Comparison of ENCODE assay signal across 8 cellular contexts in genomic region chr1:147614966-147615365, GRCh38. TPM values are rescaled to one million over a fixed set of nuclear protein-coding genes. Genes with fewer than 3 reads are reported as not detected.
DNase-seq lines count a peak whose midpoint lies in the region; ATAC-seq, FAIRE-seq and TF ChIP-seq lines count a peak whose summit lies in the region.
"Not testable (repeated sequence)": the region's sequence is repeated elsewhere in the genome, so short reads cannot be mapped to it uniquely, and the experiment has no call there.

No MANE protein-coding gene starts in this region.

- H4K20me1 ChIP-seq in IMR-90 (ENCODE audit: insufficient read depth, low read length); K562 (replicated peaks; ENCODE audit: control insufficient read depth, insufficient read depth, low read length); HepG2 (ENCODE audit: insufficient read depth, low read length): not testable (repeated sequence)

- not testable (repeated sequence) for H3K14ac ChIP-seq in IMR-90 (replicated peaks; ENCODE audit: low read depth, low read length)

- H3K18ac ChIP-seq in IMR-90 (ENCODE audit: low read depth, low read length) = not testable (repeated sequence)

- H2BK20ac ChIP-seq in IMR-90 (ENCODE audit: low read depth, low read length) = not testable (repeated sequence)

- H2BK5ac ChIP-seq in IMR-90 (ENCODE audit: low read depth, low read length, poor library complexity, severe bottlenecking) = not testable (repeated sequence)

- not testable (repeated sequence) for H4K5ac ChIP-seq in IMR-90 (ENCODE audit: low read depth, low read length)

- dilution Hi-C loops in IMR-90 (cut with HindIII; ENCODE audit: low sequenced_read_pairs, unreplicated experiment) = not testable (repeated sequence)

- H3K9me3 ChIP-seq in IMR-90 (ENCODE audit: control insufficient read depth, insufficient read depth, low read length); T-helper 17 cell (ENCODE audit: control insufficient read depth, low read length, poor library complexity, severe bottlenecking); K562 (replicated peaks; ENCODE audit: control insufficient read depth, insufficient read depth, low read depth, low read length); HepG2 (ENCODE audit: low read length); small intestine (ENCODE audit: control insufficient read depth, low read depth): not testable (repeated sequence)

- H2BK120ac ChIP-seq in IMR-90 (ENCODE audit: low read depth, low read length) = not testable (repeated sequence)

- peak; percentile 16 for FAIRE-seq in A204.1 (lab: Jason Lieb, UNC)
- peak; percentile 74 for FAIRE-seq in TTC549 (lab: Jason Lieb, UNC)
- FAIRE-seq in K562 (lab: Jason Lieb, UNC); HepG2 (lab: Jason Lieb, UNC): not testable (repeated sequence)
- FAIRE-seq in small intestine (lab: Jason Lieb, UNC) = peak; percentile 67

- CTCF ChIA-PET in IMR-90 (lab: Yijun Ruan, JAX); K562 (lab: Yijun Ruan, JAX; ENCODE audit: low intra/inter-chr PET ratio); HepG2 (lab: Yijun Ruan, JAX; ENCODE audit: low intra/inter-chr PET ratio, low total read pairs): not testable (repeated sequence)

- H3K36me3 ChIP-seq in IMR-90 (ENCODE audit: control insufficient read depth, insufficient read depth, low read length) (peaks cover 59% of the 10 kb centered on the region), K562 (ENCODE audit: control insufficient read depth, insufficient read depth, low read length) (peaks cover 14% of the 10 kb centered on the region; the same call in 2 of the 3 replicates), HepG2 (replicated peaks in 1 of 2; ENCODE audit: control insufficient read depth in 1 of 2, insufficient read depth in 2 of 2, low read length in 2 of 2) (peaks cover 13 to 57% of the 10 kb centered on the region in 2 experiments; a peak in 4 of 5 replicates)
- H3K36me3 ChIP-seq in small intestine (ENCODE audit: control insufficient read depth in 2 of 2, insufficient read depth in 2 of 2, low read length in 2 of 2) = not testable (repeated sequence)

- H3K36me3 Mint-ChIP-seq in T-helper 17 cell (ENCODE audit: low read depth) = not testable (repeated sequence)

- not testable (repeated sequence) for ATAC-seq in IMR-90 (ENCODE audit: low read depth); T-helper 17 cell; K562; HepG2

- H2AK9ac ChIP-seq in IMR-90 (replicated peaks; ENCODE audit: low read depth, low read length, poor library complexity) = not testable (repeated sequence)

- H3K27ac ChIP-seq in IMR-90 (ENCODE audit: insufficient read depth, low read length); K562 (ENCODE audit: extremely low read depth, low read depth, low read length); HepG2 (ENCODE audit: extremely low read length, insufficient read depth, low read length); small intestine (ENCODE audit: low read depth in 1 of 2, low read length in 1 of 2): not testable (repeated sequence)
- H3K27ac ChIP-seq in VCaP = peak overlapping the region; percentile 92; the same call in 1 of the 2 replicates

- in situ Hi-C loops in IMR-90 (cut with MboI; ENCODE audit: low sequenced_read_pairs); K562 (cut with MboI); HepG2 (cut with HindIII; ENCODE audit: extremely low pct_ligation_motif_present, low pct_unique_long_range_greater_than_20kb): not testable (repeated sequence)

- not testable (repeated sequence) for H3K23ac ChIP-seq in IMR-90 (ENCODE audit: low read depth, low read length)

- not testable (repeated sequence) for H3K9ac ChIP-seq in IMR-90 (ENCODE audit: low read depth, low read length); K562 (ENCODE audit: insufficient read depth in 1 of 2, low read depth in 2 of 2, low read length in 2 of 2); HepG2 (ENCODE audit: insufficient read depth, low read depth, low read length)

- not testable (repeated sequence) for H2AK5ac ChIP-seq in IMR-90 (ENCODE audit: low read depth, low read length)

- H3K27me3 ChIP-seq in IMR-90 (ENCODE audit: control insufficient read depth, insufficient read depth, low read length); K562 (ENCODE audit: control insufficient read depth in 2 of 2, insufficient read depth in 2 of 2, low read length in 2 of 2); HepG2 (ENCODE audit: control insufficient read depth in 1 of 2, insufficient read depth in 2 of 2, low read length in 2 of 2); small intestine (ENCODE audit: control insufficient read depth in 2 of 2, insufficient read depth in 2 of 2, low read length in 2 of 2): not testable (repeated sequence)

- intact Hi-C loops in IMR-90 (cut with micrococcal nuclease); K562 (cut with micrococcal nuclease); HepG2 (cut with micrococcal nuclease; ENCODE audit: unreplicated experiment): not testable (repeated sequence)

- H3K4ac ChIP-seq in IMR-90 (ENCODE audit: low read depth, low read length) = not testable (repeated sequence)

- peak overlapping the region; percentile 21 for H3K27ac Mint-ChIP-seq in T-helper 17 cell

- not testable (repeated sequence) for H2BK15ac ChIP-seq in IMR-90 (ENCODE audit: low read depth, low read length)

- not testable (repeated sequence) for BruUV-seq in IMR-90 (replicated peaks; lab: Mats Ljungman, UMichigan); K562 (replicated peaks; lab: Mats Ljungman, UMichigan); HepG2 (replicated peaks; lab: Mats Ljungman, UMichigan)

- not testable (repeated sequence) for TF ChIP-seq RAD21 in IMR-90 (IDR thresholded peaks at IDR 0.05; ENCODE audit: low read length); K562 (CRISPR knock-in tag; conservative IDR thresholded peaks at IDR 0.05 in 1 of 2, IDR thresholded peaks at IDR 0.05 in 1 of 2); HepG2 (CRISPR knock-in tag; IDR thresholded peaks at IDR 0.05)

- not testable (repeated sequence) for TF ChIP-seq CTCF in IMR-90 (conservative IDR thresholded peaks at IDR 0.05; ENCODE audit: low read depth, low read length); VCaP (conservative IDR thresholded peaks at IDR 0.05); K562 (IDR thresholded peaks at IDR 0.05 in 2 of 3, conservative IDR thresholded peaks at IDR 0.05 in 1 of 3; ENCODE audit: insufficient read depth in 2 of 3, low read depth in 1 of 3, low read length in 3 of 3); HepG2 (CRISPR knock-in tag; IDR thresholded peaks at IDR 0.05)

- not testable (repeated sequence) for H3K4me2 ChIP-seq in IMR-90 (ENCODE audit: low read depth, low read length); K562 (ENCODE audit: insufficient read depth, low read length); HepG2 (ENCODE audit: low read depth, low read length)

- H3K9me1 ChIP-seq in IMR-90 (ENCODE audit: insufficient read depth, low read length); K562 (ENCODE audit: control insufficient read depth, insufficient read depth, low read length): not testable (repeated sequence)

- H4K8ac ChIP-seq in IMR-90 (ENCODE audit: low read depth in 2 of 2, low read length in 2 of 2) = not testable (repeated sequence)

- H3K79me1 ChIP-seq in IMR-90 (ENCODE audit: low read depth in 1 of 2, low read length in 2 of 2) = not testable (repeated sequence)

- DNase-seq in IMR-90; T-helper 17 cell; K562 (ENCODE audit: extremely low read depth in 1 of 4, low spot score in 3 of 4); HepG2 (ENCODE audit: low spot score); small intestine: not testable (repeated sequence)

- H2AFZ ChIP-seq in IMR-90 (replicated peaks; ENCODE audit: low read length, poor library complexity); K562 (ENCODE audit: low read depth, low read length); HepG2 (ENCODE audit: low read length): not testable (repeated sequence)

- not testable (repeated sequence) for H3K4me3 ChIP-seq in IMR-90 (ENCODE audit: insufficient read depth, low read depth, low read length); K562; HepG2 (replicated peaks in 1 of 3; ENCODE audit: insufficient read depth in 1 of 3, low read depth in 2 of 3, low read length in 3 of 3); small intestine (ENCODE audit: low read depth in 1 of 2, low read length in 2 of 2)

- POLR2A ChIA-PET in IMR-90 (lab: Charles Lee; ENCODE audit: unreplicated experiment); HepG2 (lab: Yijun Ruan, JAX): not testable (repeated sequence)
- POLR2A ChIA-PET in K562 (lab: Yijun Ruan, JAX) = interaction anchor here (0.7 kb wide), 1 partner anchor 47 kb away, joined by 8 read pairs; no protein-coding TSS in a partner anchor

- TF ChIP-seq POLR2A in IMR-90 (IDR thresholded peaks at IDR 0.05; ENCODE audit: low read depth, low read length); K562 (conservative IDR thresholded peaks at IDR 0.05); HepG2 (IDR thresholded peaks at IDR 0.05; ENCODE audit: insufficient read depth in 1 of 2, low read depth in 2 of 2, low read length in 2 of 2): not testable (repeated sequence)

- peaks cover 30% of the 10 kb centered on the region for H3K4me1 Mint-ChIP-seq in T-helper 17 cell

- not testable (repeated sequence) for H3K4me1 ChIP-seq in IMR-90 (ENCODE audit: control insufficient read depth, insufficient read depth, low read length); K562 (replicated peaks in 1 of 2; ENCODE audit: control insufficient read depth in 2 of 2, insufficient read depth in 2 of 2, low read length in 2 of 2); small intestine (ENCODE audit: control insufficient read depth in 2 of 2, insufficient read depth in 1 of 2, low read depth in 1 of 2, low read length in 1 of 2)
- peaks cover 33% of the 10 kb centered on the region for H3K4me1 ChIP-seq in HepG2 (ENCODE audit: insufficient read depth, low read length)

- H3K4me3 Mint-ChIP-seq in T-helper 17 cell = not testable (repeated sequence)

- TF ChIP-seq EP300 in K562 (IDR thresholded peaks at IDR 0.05; ENCODE audit: low read length); HepG2 (IDR thresholded peaks at IDR 0.05; ENCODE audit: low read depth in 2 of 2, low read length in 2 of 2); HepG2 (CRISPR knock-in tag; IDR thresholded peaks at IDR 0.05; ENCODE audit: borderline replicate concordance): not testable (repeated sequence)

- not testable (repeated sequence) for H3K27me3 Mint-ChIP-seq in T-helper 17 cell

- H3K79me2 ChIP-seq in K562 (ENCODE audit: control insufficient read depth, insufficient read depth, low read length); HepG2 (ENCODE audit: insufficient read depth, low read length): not testable (repeated sequence)

- WGBS in IMR-90 (ENCODE audit: extremely low coverage in 2 of 2, insufficient read length in 1 of 2), 2 experiments = no CpG with 5 or more reads among the region's 4 CpGs
- WGBS in K562 (ENCODE audit: insufficient coverage, low coverage, missing lambda C conversion rate) = 90% methylated on average over 4 of the region's 4 CpGs
- WGBS in HepG2 (ENCODE audit: low lambda C conversion rate) = 97% methylated on average over 4 of the region's 4 CpGs
- WGBS in small intestine, 3 donors = 96 to 99% (median 97%) methylated on average over 4 of the region's 4 CpGs

- not testable (repeated sequence) for H3K56ac ChIP-seq in IMR-90 (ENCODE audit: extremely low read depth, insufficient read depth, low read length)

- not testable (repeated sequence) for H4K91ac ChIP-seq in IMR-90 (ENCODE audit: insufficient read depth, low read depth, low read length)

RNA-seq across cellular contexts. Expression of gene ACP6, which starts 55.4 kb away (rescaled TPM):
- total RNA-seq in IMR-90 (2012; rRNA removed) (2.5 and 3.6 TPM in 2 replicates), T-helper 17 cell (10 to 100 TPM; 11.5 to 13.1 TPM), K562 (2014; rRNA removed) (0.05 and 0.49 TPM in 2 replicates), K562 (2014; rRNA removed; fragmentation: Illumina TruSeq; extraction: Trizol) (0.16 and 0.58 TPM in 2 replicates), K562 (2015; rRNA removed; fragmentation: Illumina TruSeq; extraction: Trizol) (0.22 and 0.57 TPM in 2 replicates), K562 (2021) (0.49 and 0.60 TPM in 2 replicates), HepG2 (2016; rRNA removed; fragmentation: Illumina TruSeq; extraction: Trizol) (17.7 and 18.1 TPM in 2 replicates)
- polyA plus RNA-seq in IMR-90 (2012; rRNA removed) (8.2 and 8.8 TPM in 2 replicates), K562 (2011; rRNA removed) (0.38 and 0.79 TPM in 2 replicates), K562 (2014; fragmentation: Illumina TruSeq; extraction: Trizol) (0.60 and 0.91 TPM in 2 replicates), K562 (2014; fragmentation: Nextera tagmentation; extraction: Ambion mirVana) (under 1 TPM; 0.15 to 0.37 TPM), K562 (2014; rRNA removed) (0.34 and 1.4 TPM in 2 replicates), HepG2 (2011; rRNA removed) (33.7 and 34.1 TPM in 2 replicates), small intestine (10 to 100 TPM in 2 of 3 donors, 1 to 10 TPM in 1; 3.5 to 17.7 (median 10.7) TPM)
- 1.7 and 2.4 TPM in 2 replicates for polyA plus RNA-seq in IMR-90 (2012; cell fraction: cytosol; rRNA removed)
- 19.7 and 47.1 TPM in 2 replicates for polyA plus RNA-seq in IMR-90 (2012; cell fraction: nucleus; rRNA removed; ENCODE audit: low replicate concordance)
- total RNA-seq in K562 (2011; cell fraction: chromatin; rRNA removed; ENCODE audit: low replicate concordance) = 2.0 and 2.1 TPM in 2 replicates
- 0.50 and 0.79 TPM in 2 replicates for total RNA-seq in K562 (2011; cell fraction: nucleolus; rRNA removed)
- 0.92 and 2.6 TPM in 2 replicates for total RNA-seq in K562 (2011; cell fraction: nucleoplasm; rRNA removed)
- 0.16 and 0.32 TPM in 2 replicates for polyA plus RNA-seq in K562 (2011; cell fraction: cytosol; rRNA removed)
- polyA plus RNA-seq in K562 (2011; cell fraction: nucleus; rRNA removed) = 1.7 and 2.2 TPM in 2 replicates
- polyA plus RNA-seq in K562 (2012) = 0.78 and 1.7 TPM in 2 replicates
- 0.54 and 0.63 TPM in 2 replicates for polyA minus RNA-seq in K562 (2011; rRNA and poly(A)+ RNA removed)
- polyA minus RNA-seq in K562 (2011; cell fraction: cytosol; rRNA and poly(A)+ RNA removed) = 0.27 and 0.57 TPM in 2 replicates
- polyA minus RNA-seq in K562 (2011; cell fraction: nucleus; rRNA and poly(A)+ RNA removed) = 0.27 and 0.56 TPM in 2 replicates
- total RNA-seq in HepG2 (2016; cell fraction: cytosol; rRNA removed; fragmentation: Illumina TruSeq; extraction: Trizol; ENCODE audit: low read depth) = 9.9 and 12.2 TPM in 2 replicates
- total RNA-seq in HepG2 (2016; cell fraction: insoluble cytoplasmic fraction; rRNA removed; fragmentation: Illumina TruSeq; extraction: Trizol) = 21.9 and 22.7 TPM in 2 replicates
- 14.1 and 17.2 TPM in 2 replicates for total RNA-seq in HepG2 (2016; cell fraction: membrane; rRNA removed; fragmentation: Illumina TruSeq; extraction: Trizol)
- total RNA-seq in HepG2 (2016; cell fraction: nucleus; rRNA removed; fragmentation: Illumina TruSeq; extraction: Trizol) = 18.7 and 19.6 TPM in 2 replicates
- polyA plus RNA-seq in HepG2 (2011; cell fraction: cytosol; rRNA removed) = 11.9 and 17.2 TPM in 2 replicates
- polyA plus RNA-seq in HepG2 (2011; cell fraction: nucleus; rRNA removed) = 75.7 and 80.3 TPM in 2 replicates
- polyA plus RNA-seq in HepG2 (2012) = 23.3 and 33.1 TPM in 2 replicates
- polyA plus RNA-seq in HepG2 (2016; cell fraction: cytosol; fragmentation: Illumina TruSeq; extraction: Trizol; ENCODE audit: low read depth) = 8.6 and 11.3 TPM in 2 replicates
- 24.4 and 27.9 TPM in 2 replicates for polyA plus RNA-seq in HepG2 (2016; cell fraction: insoluble cytoplasmic fraction; fragmentation: Illumina TruSeq; extraction: Trizol; ENCODE audit: low read depth)
- 14.1 and 17.3 TPM in 2 replicates for polyA plus RNA-seq in HepG2 (2016; cell fraction: membrane; fragmentation: Illumina TruSeq; extraction: Trizol; ENCODE audit: low read depth)
- polyA plus RNA-seq in HepG2 (2016; cell fraction: nucleus; fragmentation: Illumina TruSeq; extraction: Trizol; ENCODE audit: insufficient read depth, low read depth) = 43.4 and 47.0 TPM in 2 replicates
- polyA minus RNA-seq in HepG2 (2011; rRNA and poly(A)+ RNA removed; ENCODE audit: low replicate concordance) = 16.0 and 26.3 TPM in 2 replicates
- polyA minus RNA-seq in HepG2 (2011; cell fraction: cytosol; rRNA and poly(A)+ RNA removed) = 7.3 and 10.7 TPM in 2 replicates
- polyA minus RNA-seq in HepG2 (2011; cell fraction: nucleus; rRNA and poly(A)+ RNA removed) = 43.9 and 53.2 TPM in 2 replicates
